1 cellular context compared by ENCODE assay signal in genomic region chr2:73262108-73262651, GRCh38.
TF ChIP-seq lines count a peak whose summit lies in the region.

No MANE protein-coding gene starts in this region.

TF ChIP-seq in HepG2, 621 proteins besides CTCF, POLR2A, EP300 and RAD21 (continued from another document):
- TF ChIP-seq, protein P1, sequence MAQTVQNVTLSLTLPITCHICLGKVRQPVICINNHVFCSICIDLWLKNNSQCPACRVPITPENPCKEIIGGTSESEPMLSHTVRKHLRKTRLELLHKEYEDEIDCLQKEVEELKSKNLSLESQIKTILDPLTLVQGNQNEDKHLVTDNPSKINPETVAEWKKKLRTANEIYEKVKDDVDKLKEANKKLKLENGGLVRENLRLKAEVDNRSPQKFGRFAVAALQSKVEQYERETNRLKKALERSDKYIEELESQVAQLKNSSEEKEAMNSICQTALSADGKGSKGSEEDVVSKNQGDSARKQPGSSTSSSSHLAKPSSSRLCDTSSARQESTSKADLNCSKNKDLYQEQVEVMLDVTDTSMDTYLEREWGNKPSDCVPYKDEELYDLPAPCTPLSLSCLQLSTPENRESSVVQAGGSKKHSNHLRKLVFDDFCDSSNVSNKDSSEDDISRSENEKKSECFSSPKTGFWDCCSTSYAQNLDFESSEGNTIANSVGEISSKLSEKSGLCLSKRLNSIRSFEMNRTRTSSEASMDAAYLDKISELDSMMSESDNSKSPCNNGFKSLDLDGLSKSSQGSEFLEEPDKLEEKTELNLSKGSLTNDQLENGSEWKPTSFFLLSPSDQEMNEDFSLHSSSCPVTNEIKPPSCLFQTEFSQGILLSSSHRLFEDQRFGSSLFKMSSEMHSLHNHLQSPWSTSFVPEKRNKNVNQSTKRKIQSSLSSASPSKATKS (CRISPR knock-in tag; IDR thresholded peaks at IDR 0.05) = no peak; the same call in 1 of the 2 replicates
- TF ChIP-seq, protein P2, sequence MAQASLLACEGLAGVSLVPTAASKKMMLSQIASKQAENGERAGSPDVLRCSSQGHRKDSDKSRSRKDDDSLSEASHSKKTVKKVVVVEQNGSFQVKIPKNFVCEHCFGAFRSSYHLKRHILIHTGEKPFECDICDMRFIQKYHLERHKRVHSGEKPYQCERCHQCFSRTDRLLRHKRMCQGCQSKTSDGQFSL (CRISPR knock-in tag; IDR thresholded peaks at IDR 0.05) = no peak
- TF ChIP-seq GABPA (IDR thresholded peaks at IDR 0.05; ENCODE audit: low read depth, low read length) (no peak), GABPA (CRISPR knock-in tag; IDR thresholded peaks at IDR 0.05; ENCODE audit: low read depth) (0 out of 2 replicates have a peak, but pooled peaks have one; percentile 26), SNAI1 (CRISPR knock-in tag; IDR thresholded peaks at IDR 0.05; ENCODE audit: borderline replicate concordance) (no peak), ZNF557 (CRISPR knock-in tag; IDR thresholded peaks at IDR 0.05) (no peak), ZNF619 (CRISPR knock-in tag; IDR thresholded peaks at IDR 0.05) (no peak), CHD2 (IDR thresholded peaks at IDR 0.05; ENCODE audit: low read depth, low read length) (no peak), IKZF4 (CRISPR knock-in tag; IDR thresholded peaks at IDR 0.05; ENCODE audit: borderline replicate concordance, low read depth, not compliant biosample characterization) (no peak), ZNF570 (CRISPR knock-in tag; IDR thresholded peaks at IDR 0.05; ENCODE audit: borderline replicate concordance) (no peak), ARNTL (CRISPR knock-in tag; IDR thresholded peaks at IDR 0.05) (no peak; the same call in 1 of the 2 replicates), KAT8 (CRISPR knock-in tag; IDR thresholded peaks at IDR 0.05) (peak; percentile 75; the same call in 1 of the 2 replicates), SAFB2 (CRISPR knock-in tag; IDR thresholded peaks at IDR 0.05; ENCODE audit: borderline replicate concordance, low read depth) (no peak), ZFX (CRISPR knock-in tag; IDR thresholded peaks at IDR 0.05; ENCODE audit: low read depth) (no peak), KDM3A (CRISPR knock-in tag; IDR thresholded peaks at IDR 0.05; ENCODE audit: low read depth) (no peak), HMG20B (CRISPR knock-in tag; conservative IDR thresholded peaks at IDR 0.05) (no peak), YEATS4 (CRISPR knock-in tag; IDR thresholded peaks at IDR 0.05; ENCODE audit: borderline replicate concordance) (peak; percentile 33; the same call in 1 of the 2 replicates), ZNF709 (CRISPR knock-in tag; IDR thresholded peaks at IDR 0.05) (no peak), DR1 (CRISPR knock-in tag; IDR thresholded peaks at IDR 0.05) (no peak), NFKB2 (CRISPR knock-in tag; IDR thresholded peaks at IDR 0.05; ENCODE audit: borderline replicate concordance) (no peak), ZNF275 (CRISPR knock-in tag; IDR thresholded peaks at IDR 0.05; ENCODE audit: borderline replicate concordance) (no peak), ZNF589 (CRISPR knock-in tag; conservative IDR thresholded peaks at IDR 0.05) (0 out of 2 replicates have a peak, but pooled peaks have one; percentile 68), THAP8 (CRISPR knock-in tag; IDR thresholded peaks at IDR 0.05; ENCODE audit: borderline replicate concordance) (no peak), MTA1 (CRISPR knock-in tag; IDR thresholded peaks at IDR 0.05; ENCODE audit: borderline replicate concordance) (no peak), ZNF747 (CRISPR knock-in tag; IDR thresholded peaks at IDR 0.05; ENCODE audit: borderline replicate concordance) (peak; percentile 86; the same call in 1 of the 2 replicates), EHMT2 (IDR thresholded peaks at IDR 0.05; ENCODE audit: borderline replicate concordance, low read depth, low read length) (no peak), NCOR1 (IDR thresholded peaks at IDR 0.05; ENCODE audit: borderline replicate concordance, low read length) (peak; percentile 64; the same call in 1 of the 2 replicates), HNF4A (CRISPR knock-in tag; IDR thresholded peaks at IDR 0.05) (peak; percentile 97), FOXK2 (IDR thresholded peaks at IDR 0.05) (peak; percentile 84), BCLAF1 (IDR thresholded peaks at IDR 0.05) (no peak), RAD51 (IDR thresholded peaks at IDR 0.05; ENCODE audit: borderline replicate concordance) (no peak), ZKSCAN8 (CRISPR knock-in tag; IDR thresholded peaks at IDR 0.05; ENCODE audit: borderline replicate concordance) (peak; percentile 67; the same call in 1 of the 2 replicates), ZNF572 (CRISPR knock-in tag; IDR thresholded peaks at IDR 0.05) (no peak), ZBTB25 (CRISPR knock-in tag; IDR thresholded peaks at IDR 0.05) (peak; percentile 71; the same call in 1 of the 2 replicates), EED (CRISPR knock-in tag; IDR thresholded peaks at IDR 0.05) (no peak), ZMYM3 (CRISPR knock-in tag; IDR thresholded peaks at IDR 0.05) (peak; percentile 95), U2AF1 (optimal IDR thresholded peaks at IDR 0.05; ENCODE audit: low read depth, low read length) (no peak), ZNF235 (CRISPR knock-in tag; IDR thresholded peaks at IDR 0.05; ENCODE audit: borderline replicate concordance) (no peak)
- TF ChIP-seq, protein P3, sequence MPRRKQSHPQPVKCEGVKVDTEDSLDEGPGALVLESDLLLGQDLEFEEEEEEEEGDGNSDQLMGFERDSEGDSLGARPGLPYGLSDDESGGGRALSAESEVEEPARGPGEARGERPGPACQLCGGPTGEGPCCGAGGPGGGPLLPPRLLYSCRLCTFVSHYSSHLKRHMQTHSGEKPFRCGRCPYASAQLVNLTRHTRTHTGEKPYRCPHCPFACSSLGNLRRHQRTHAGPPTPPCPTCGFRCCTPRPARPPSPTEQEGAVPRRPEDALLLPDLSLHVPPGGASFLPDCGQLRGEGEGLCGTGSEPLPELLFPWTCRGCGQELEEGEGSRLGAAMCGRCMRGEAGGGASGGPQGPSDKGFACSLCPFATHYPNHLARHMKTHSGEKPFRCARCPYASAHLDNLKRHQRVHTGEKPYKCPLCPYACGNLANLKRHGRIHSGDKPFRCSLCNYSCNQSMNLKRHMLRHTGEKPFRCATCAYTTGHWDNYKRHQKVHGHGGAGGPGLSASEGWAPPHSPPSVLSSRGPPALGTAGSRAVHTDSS (CRISPR knock-in tag; conservative IDR thresholded peaks at IDR 0.05) = no peak
- TF ChIP-seq, protein P4, sequence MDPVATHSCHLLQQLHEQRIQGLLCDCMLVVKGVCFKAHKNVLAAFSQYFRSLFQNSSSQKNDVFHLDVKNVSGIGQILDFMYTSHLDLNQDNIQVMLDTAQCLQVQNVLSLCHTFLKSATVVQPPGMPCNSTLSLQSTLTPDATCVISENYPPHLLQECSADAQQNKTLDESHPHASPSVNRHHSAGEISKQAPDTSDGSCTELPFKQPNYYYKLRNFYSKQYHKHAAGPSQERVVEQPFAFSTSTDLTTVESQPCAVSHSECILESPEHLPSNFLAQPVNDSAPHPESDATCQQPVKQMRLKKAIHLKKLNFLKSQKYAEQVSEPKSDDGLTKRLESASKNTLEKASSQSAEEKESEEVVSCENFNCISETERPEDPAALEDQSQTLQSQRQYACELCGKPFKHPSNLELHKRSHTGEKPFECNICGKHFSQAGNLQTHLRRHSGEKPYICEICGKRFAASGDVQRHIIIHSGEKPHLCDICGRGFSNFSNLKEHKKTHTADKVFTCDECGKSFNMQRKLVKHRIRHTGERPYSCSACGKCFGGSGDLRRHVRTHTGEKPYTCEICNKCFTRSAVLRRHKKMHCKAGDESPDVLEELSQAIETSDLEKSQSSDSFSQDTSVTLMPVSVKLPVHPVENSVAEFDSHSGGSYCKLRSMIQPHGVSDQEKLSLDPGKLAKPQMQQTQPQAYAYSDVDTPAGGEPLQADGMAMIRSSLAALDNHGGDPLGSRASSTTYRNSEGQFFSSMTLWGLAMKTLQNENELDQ (CRISPR knock-in tag; IDR thresholded peaks at IDR 0.05; ENCODE audit: borderline replicate concordance) = no peak
- TF ChIP-seq, protein P5, sequence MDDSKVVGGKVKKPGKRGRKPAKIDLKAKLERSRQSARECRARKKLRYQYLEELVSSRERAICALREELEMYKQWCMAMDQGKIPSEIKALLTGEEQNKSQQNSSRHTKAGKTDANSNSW (CRISPR knock-in tag; IDR thresholded peaks at IDR 0.05; ENCODE audit: borderline replicate concordance) = no peak
- TF ChIP-seq, protein P6, sequence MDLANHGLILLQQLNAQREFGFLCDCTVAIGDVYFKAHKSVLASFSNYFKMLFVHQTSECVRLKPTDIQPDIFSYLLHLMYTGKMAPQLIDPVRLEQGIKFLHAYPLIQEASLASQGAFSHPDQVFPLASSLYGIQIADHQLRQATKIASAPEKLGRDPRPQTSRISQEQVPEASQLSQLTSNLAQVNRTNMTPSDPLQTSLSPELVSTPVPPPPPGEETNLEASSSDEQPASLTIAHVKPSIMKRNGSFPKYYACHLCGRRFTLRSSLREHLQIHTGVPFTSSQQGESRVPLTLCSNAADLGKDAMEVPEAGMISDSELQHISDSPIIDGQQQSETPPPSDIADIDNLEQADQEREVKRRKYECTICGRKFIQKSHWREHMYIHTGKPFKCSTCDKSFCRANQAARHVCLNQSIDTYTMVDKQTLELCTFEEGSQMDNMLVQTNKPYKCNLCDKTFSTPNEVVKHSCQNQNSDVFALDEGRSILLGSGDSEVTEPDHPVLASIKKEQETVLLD (CRISPR knock-in tag; IDR thresholded peaks at IDR 0.05; ENCODE audit: low read depth) = no peak
